ENCODE assay signal across 1 cellular context in the genomic region with DNA sequence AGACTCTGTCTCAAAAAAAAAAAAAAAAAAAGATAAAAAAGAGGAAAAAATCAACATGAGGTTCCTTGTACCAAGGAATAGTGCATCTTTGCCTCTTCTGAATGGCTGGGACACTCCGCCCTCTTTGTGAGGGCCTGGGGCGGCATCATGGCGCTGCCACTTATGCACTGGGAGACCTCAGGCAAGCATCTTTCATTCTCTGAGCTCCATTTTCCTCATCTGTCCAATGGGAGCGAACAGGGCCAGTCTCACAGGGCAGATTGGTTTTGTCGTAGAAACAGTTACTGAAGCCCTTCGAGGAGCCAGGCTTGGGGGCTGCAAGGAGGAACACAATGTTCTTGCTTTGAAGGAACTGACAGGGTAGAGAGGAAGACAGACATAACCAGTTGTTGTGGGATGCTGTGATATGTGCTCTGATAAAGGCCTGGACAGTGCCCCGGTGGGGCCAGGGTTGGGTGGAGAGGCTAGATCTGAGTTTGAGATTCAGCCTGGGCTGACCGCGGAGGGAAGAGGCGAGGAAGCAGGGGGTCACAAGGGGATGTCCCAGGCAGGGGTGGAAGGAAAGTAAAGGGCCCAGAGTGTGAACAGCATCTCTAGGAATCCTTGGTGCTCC.
TF ChIP-seq lines count a peak whose summit lies in the region.

No MANE protein-coding gene starts in this region.

TF ChIP-seq in K562, 482 proteins besides CTCF, POLR2A, EP300 and RAD21:
- TF ChIP-seq, protein P1, sequence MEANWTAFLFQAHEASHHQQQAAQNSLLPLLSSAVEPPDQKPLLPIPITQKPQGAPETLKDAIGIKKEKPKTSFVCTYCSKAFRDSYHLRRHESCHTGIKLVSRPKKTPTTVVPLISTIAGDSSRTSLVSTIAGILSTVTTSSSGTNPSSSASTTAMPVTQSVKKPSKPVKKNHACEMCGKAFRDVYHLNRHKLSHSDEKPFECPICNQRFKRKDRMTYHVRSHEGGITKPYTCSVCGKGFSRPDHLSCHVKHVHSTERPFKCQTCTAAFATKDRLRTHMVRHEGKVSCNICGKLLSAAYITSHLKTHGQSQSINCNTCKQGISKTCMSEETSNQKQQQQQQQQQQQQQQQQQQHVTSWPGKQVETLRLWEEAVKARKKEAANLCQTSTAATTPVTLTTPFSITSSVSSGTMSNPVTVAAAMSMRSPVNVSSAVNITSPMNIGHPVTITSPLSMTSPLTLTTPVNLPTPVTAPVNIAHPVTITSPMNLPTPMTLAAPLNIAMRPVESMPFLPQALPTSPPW (CRISPR knock-in tag; IDR thresholded peaks at IDR 0.05), result peak; percentile 7; the same call in 1 of the 2 replicates
- TF ChIP-seq GATA2 (CRISPR knock-in tag; IDR thresholded peaks at IDR 0.05) (no peak), YBX1 (IDR thresholded peaks at IDR 0.05) (no peak), XRCC5 (IDR thresholded peaks at IDR 0.05; ENCODE audit: low read depth, low read length) (no peak), NR4A1 (CRISPR knock-in tag; IDR thresholded peaks at IDR 0.05) (no peak), NR4A1 (tag; IDR thresholded peaks at IDR 0.05) (no peak), ZFP36 (IDR thresholded peaks at IDR 0.05; ENCODE audit: low read depth, low read length, partially characterized antibody) (no peak), NFATC3 (IDR thresholded peaks at IDR 0.05) (no peak), ZBTB17 (CRISPR knock-in tag; IDR thresholded peaks at IDR 0.05) (peak; percentile 87), SUPT5H (IDR thresholded peaks at IDR 0.05) (no peak), U2AF2 (optimal IDR thresholded peaks at IDR 0.05; ENCODE audit: low read depth, low read length) (no peak), KDM2B (CRISPR knock-in tag; IDR thresholded peaks at IDR 0.05) (no peak), RCOR1 (IDR thresholded peaks at IDR 0.05; ENCODE audit: borderline replicate concordance in 1 of 2, low read depth in 2 of 2, low read length in 2 of 2) (peak in 1 of 2 experiments; percentile 12; a peak in 1 of 4 replicates)
- TF ChIP-seq, protein P2, sequence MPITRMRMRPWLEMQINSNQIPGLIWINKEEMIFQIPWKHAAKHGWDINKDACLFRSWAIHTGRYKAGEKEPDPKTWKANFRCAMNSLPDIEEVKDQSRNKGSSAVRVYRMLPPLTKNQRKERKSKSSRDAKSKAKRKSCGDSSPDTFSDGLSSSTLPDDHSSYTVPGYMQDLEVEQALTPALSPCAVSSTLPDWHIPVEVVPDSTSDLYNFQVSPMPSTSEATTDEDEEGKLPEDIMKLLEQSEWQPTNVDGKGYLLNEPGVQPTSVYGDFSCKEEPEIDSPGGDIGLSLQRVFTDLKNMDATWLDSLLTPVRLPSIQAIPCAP (CRISPR knock-in tag; IDR thresholded peaks at IDR 0.05; ENCODE audit: borderline replicate concordance), result no peak
- TF ChIP-seq, protein P3, sequence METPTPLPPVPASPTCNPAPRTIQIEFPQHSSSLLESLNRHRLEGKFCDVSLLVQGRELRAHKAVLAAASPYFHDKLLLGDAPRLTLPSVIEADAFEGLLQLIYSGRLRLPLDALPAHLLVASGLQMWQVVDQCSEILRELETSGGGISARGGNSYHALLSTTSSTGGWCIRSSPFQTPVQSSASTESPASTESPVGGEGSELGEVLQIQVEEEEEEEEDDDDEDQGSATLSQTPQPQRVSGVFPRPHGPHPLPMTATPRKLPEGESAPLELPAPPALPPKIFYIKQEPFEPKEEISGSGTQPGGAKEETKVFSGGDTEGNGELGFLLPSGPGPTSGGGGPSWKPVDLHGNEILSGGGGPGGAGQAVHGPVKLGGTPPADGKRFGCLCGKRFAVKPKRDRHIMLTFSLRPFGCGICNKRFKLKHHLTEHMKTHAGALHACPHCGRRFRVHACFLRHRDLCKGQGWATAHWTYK (CRISPR knock-in tag; IDR thresholded peaks at IDR 0.05), result no peak
- TF ChIP-seq, protein P4, sequence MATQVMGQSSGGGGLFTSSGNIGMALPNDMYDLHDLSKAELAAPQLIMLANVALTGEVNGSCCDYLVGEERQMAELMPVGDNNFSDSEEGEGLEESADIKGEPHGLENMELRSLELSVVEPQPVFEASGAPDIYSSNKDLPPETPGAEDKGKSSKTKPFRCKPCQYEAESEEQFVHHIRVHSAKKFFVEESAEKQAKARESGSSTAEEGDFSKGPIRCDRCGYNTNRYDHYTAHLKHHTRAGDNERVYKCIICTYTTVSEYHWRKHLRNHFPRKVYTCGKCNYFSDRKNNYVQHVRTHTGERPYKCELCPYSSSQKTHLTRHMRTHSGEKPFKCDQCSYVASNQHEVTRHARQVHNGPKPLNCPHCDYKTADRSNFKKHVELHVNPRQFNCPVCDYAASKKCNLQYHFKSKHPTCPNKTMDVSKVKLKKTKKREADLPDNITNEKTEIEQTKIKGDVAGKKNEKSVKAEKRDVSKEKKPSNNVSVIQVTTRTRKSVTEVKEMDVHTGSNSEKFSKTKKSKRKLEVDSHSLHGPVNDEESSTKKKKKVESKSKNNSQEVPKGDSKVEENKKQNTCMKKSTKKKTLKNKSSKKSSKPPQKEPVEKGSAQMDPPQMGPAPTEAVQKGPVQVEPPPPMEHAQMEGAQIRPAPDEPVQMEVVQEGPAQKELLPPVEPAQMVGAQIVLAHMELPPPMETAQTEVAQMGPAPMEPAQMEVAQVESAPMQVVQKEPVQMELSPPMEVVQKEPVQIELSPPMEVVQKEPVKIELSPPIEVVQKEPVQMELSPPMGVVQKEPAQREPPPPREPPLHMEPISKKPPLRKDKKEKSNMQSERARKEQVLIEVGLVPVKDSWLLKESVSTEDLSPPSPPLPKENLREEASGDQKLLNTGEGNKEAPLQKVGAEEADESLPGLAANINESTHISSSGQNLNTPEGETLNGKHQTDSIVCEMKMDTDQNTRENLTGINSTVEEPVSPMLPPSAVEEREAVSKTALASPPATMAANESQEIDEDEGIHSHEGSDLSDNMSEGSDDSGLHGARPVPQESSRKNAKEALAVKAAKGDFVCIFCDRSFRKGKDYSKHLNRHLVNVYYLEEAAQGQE (CRISPR knock-in tag; IDR thresholded peaks at IDR 0.05; ENCODE audit: low read depth), result no peak
